ENCODE assay signal across 1 cellular context in the genomic region with DNA sequence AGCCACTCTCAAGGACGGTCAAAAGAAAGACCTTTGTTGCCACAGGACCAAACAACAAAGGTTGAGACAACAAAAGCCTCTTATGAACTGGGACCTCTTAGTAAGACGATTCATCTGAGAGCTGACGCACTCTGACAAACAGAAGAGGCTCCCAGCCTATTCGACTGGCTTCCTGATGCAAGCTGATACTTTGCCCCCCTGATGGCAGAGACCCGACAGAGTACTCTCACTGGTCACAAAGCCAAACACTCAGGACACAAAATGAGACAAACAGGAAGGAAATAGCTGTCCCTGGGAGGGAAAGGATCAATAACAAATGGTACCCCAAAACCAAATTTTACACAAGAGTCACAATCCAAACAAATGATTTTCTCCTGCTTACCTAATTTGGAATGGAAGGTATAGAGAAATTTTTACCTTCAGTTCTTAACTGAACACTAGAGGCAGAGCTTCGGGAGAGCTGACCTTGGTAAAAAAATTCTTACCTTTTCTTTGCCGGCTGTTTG.
TF ChIP-seq lines count a peak whose summit lies in the region.

No MANE protein-coding gene starts in this region.

TF ChIP-seq in HepG2, 621 proteins besides CTCF, POLR2A, EP300 and RAD21 (continued from another document and continues in another):
- TF ChIP-seq, protein P1, sequence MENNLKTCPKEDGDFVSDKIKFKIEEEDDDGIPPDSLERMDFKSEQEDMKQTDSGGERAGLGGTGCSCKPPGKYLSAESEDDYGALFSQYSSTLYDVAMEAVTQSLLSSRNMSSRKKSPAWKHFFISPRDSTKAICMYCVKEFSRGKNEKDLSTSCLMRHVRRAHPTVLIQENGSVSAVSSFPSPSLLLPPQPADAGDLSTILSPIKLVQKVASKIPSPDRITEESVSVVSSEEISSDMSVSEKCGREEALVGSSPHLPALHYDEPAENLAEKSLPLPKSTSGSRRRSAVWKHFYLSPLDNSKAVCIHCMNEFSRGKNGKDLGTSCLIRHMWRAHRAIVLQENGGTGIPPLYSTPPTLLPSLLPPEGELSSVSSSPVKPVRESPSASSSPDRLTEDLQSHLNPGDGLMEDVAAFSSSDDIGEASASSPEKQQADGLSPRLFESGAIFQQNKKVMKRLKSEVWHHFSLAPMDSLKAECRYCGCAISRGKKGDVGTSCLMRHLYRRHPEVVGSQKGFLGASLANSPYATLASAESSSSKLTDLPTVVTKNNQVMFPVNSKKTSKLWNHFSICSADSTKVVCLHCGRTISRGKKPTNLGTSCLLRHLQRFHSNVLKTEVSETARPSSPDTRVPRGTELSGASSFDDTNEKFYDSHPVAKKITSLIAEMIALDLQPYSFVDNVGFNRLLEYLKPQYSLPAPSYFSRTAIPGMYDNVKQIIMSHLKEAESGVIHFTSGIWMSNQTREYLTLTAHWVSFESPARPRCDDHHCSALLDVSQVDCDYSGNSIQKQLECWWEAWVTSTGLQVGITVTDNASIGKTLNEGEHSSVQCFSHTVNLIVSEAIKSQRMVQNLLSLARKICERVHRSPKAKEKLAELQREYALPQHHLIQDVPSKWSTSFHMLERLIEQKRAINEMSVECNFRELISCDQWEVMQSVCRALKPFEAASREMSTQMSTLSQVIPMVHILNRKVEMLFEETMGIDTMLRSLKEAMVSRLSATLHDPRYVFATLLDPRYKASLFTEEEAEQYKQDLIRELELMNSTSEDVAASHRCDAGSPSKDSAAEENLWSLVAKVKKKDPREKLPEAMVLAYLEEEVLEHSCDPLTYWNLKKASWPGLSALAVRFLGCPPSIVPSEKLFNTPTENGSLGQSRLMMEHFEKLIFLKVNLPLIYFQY (CRISPR knock-in tag; IDR thresholded peaks at IDR 0.05; ENCODE audit: borderline replicate concordance): peak; percentile 27; the same call in 1 of the 2 replicates
- TF ChIP-seq ZNF292 (CRISPR knock-in tag; IDR thresholded peaks at IDR 0.05; ENCODE audit: borderline replicate concordance, low read depth) (0 out of 2 replicates have a peak, but pooled peaks have one; percentile 17), ZNF441 (CRISPR knock-in tag; IDR thresholded peaks at IDR 0.05; ENCODE audit: borderline replicate concordance) (no peak), GTF3A (CRISPR knock-in tag; conservative IDR thresholded peaks at IDR 0.05) (0 out of 2 replicates have a peak, but pooled peaks have one; percentile 48), ZNF510 (CRISPR knock-in tag; IDR thresholded peaks at IDR 0.05; ENCODE audit: low read depth) (0 out of 2 replicates have a peak, but pooled peaks have one; percentile 61), ZNF556 (CRISPR knock-in tag; IDR thresholded peaks at IDR 0.05; ENCODE audit: borderline replicate concordance) (0 out of 2 replicates have a peak, but pooled peaks have one; percentile 41), ZBTB10 (CRISPR knock-in tag; IDR thresholded peaks at IDR 0.05; ENCODE audit: borderline replicate concordance) (peak; percentile 95; the same call in 1 of the 2 replicates), NFIC (IDR thresholded peaks at IDR 0.05; ENCODE audit: low read length) (peak; percentile 54; the same call in 1 of the 2 replicates), WIZ (CRISPR knock-in tag; IDR thresholded peaks at IDR 0.05) (no peak), MED1 (CRISPR knock-in tag; IDR thresholded peaks at IDR 0.05) (peak; percentile 74), MTA1 (CRISPR knock-in tag; IDR thresholded peaks at IDR 0.05; ENCODE audit: borderline replicate concordance) (no peak), FOXA3 (CRISPR knock-in tag; IDR thresholded peaks at IDR 0.05) (peak; percentile 66), LCORL (IDR thresholded peaks at IDR 0.05) (peak; percentile 87), LCORL (CRISPR knock-in tag; IDR thresholded peaks at IDR 0.05) (peak; percentile 72; the same call in 1 of the 2 replicates), XRCC5 (optimal IDR thresholded peaks at IDR 0.05; ENCODE audit: low read length) (peak; percentile 56), POLR2AphosphoS2 (IDR thresholded peaks at IDR 0.05; ENCODE audit: low read depth, low read length) (no peak), ZNF652 (CRISPR knock-in tag; IDR thresholded peaks at IDR 0.05; ENCODE audit: borderline replicate concordance, low read depth) (no peak; the same call in 1 of the 2 replicates), ZSCAN9 (CRISPR knock-in tag; IDR thresholded peaks at IDR 0.05; ENCODE audit: borderline replicate concordance) (peak; percentile 22; the same call in 1 of the 2 replicates), ELF1 (CRISPR knock-in tag; IDR thresholded peaks at IDR 0.05) (peak; percentile 61; the same call in 1 of the 2 replicates), ZNF20 (CRISPR knock-in tag; IDR thresholded peaks at IDR 0.05) (no peak), ZNF317 (CRISPR knock-in tag; IDR thresholded peaks at IDR 0.05) (no peak), MAFG (CRISPR knock-in tag; IDR thresholded peaks at IDR 0.05) (no peak), ZNF543 (CRISPR knock-in tag; IDR thresholded peaks at IDR 0.05) (peak; percentile 71; the same call in 1 of the 2 replicates), ZNF138 (CRISPR knock-in tag; IDR thresholded peaks at IDR 0.05; ENCODE audit: low read depth) (no peak), HHEX (CRISPR knock-in tag; IDR thresholded peaks at IDR 0.05) (no peak), TCF7L2 (IDR thresholded peaks at IDR 0.05; ENCODE audit: low read depth, low read length) (no peak), GATA4 (IDR thresholded peaks at IDR 0.05; ENCODE audit: borderline replicate concordance, low read depth) (0 out of 2 replicates have a peak, but pooled peaks have one; percentile 32), ZSCAN21 (CRISPR knock-in tag; IDR thresholded peaks at IDR 0.05; ENCODE audit: borderline replicate concordance) (peak; percentile 65; the same call in 1 of the 2 replicates), ZGPAT (CRISPR knock-in tag; IDR thresholded peaks at IDR 0.05) (peak; percentile 60; the same call in 1 of the 2 replicates), TEAD3 (CRISPR knock-in tag; optimal IDR thresholded peaks at IDR 0.05; ENCODE audit: borderline replicate concordance) (peak; percentile 6), HNF4A (CRISPR knock-in tag; IDR thresholded peaks at IDR 0.05) (peak; percentile 44), SKIL (CRISPR knock-in tag; IDR thresholded peaks at IDR 0.05; ENCODE audit: borderline replicate concordance) (peak; percentile 51; the same call in 1 of the 2 replicates), PREB (CRISPR knock-in tag; IDR thresholded peaks at IDR 0.05) (no peak), HNF4G (IDR thresholded peaks at IDR 0.05; ENCODE audit: borderline replicate concordance, low read depth, low read length) (peak; percentile 27; the same call in 1 of the 2 replicates), HNF4G (CRISPR knock-in tag; IDR thresholded peaks at IDR 0.05; ENCODE audit: borderline replicate concordance, low read depth) (no peak), KDM3A (CRISPR knock-in tag; IDR thresholded peaks at IDR 0.05; ENCODE audit: low read depth) (no peak), ZBTB44 (CRISPR knock-in tag; IDR thresholded peaks at IDR 0.05) (no peak), ZNF614 (CRISPR knock-in tag; IDR thresholded peaks at IDR 0.05; ENCODE audit: borderline replicate concordance) (peak; percentile 63; the same call in 1 of the 2 replicates)
- TF ChIP-seq, protein P2, sequence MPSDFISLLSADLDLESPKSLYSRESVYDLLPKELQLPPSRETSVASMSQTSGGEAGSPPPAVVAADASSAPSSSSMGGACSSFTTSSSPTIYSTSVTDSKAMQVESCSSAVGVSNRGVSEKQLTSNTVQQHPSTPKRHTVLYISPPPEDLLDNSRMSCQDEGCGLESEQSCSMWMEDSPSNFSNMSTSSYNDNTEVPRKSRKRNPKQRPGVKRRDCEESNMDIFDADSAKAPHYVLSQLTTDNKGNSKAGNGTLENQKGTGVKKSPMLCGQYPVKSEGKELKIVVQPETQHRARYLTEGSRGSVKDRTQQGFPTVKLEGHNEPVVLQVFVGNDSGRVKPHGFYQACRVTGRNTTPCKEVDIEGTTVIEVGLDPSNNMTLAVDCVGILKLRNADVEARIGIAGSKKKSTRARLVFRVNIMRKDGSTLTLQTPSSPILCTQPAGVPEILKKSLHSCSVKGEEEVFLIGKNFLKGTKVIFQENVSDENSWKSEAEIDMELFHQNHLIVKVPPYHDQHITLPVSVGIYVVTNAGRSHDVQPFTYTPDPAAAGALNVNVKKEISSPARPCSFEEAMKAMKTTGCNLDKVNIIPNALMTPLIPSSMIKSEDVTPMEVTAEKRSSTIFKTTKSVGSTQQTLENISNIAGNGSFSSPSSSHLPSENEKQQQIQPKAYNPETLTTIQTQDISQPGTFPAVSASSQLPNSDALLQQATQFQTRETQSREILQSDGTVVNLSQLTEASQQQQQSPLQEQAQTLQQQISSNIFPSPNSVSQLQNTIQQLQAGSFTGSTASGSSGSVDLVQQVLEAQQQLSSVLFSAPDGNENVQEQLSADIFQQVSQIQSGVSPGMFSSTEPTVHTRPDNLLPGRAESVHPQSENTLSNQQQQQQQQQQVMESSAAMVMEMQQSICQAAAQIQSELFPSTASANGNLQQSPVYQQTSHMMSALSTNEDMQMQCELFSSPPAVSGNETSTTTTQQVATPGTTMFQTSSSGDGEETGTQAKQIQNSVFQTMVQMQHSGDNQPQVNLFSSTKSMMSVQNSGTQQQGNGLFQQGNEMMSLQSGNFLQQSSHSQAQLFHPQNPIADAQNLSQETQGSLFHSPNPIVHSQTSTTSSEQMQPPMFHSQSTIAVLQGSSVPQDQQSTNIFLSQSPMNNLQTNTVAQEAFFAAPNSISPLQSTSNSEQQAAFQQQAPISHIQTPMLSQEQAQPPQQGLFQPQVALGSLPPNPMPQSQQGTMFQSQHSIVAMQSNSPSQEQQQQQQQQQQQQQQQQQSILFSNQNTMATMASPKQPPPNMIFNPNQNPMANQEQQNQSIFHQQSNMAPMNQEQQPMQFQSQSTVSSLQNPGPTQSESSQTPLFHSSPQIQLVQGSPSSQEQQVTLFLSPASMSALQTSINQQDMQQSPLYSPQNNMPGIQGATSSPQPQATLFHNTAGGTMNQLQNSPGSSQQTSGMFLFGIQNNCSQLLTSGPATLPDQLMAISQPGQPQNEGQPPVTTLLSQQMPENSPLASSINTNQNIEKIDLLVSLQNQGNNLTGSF (CRISPR knock-in tag; IDR thresholded peaks at IDR 0.05): no peak
